Comparison of ENCODE assay signal across 1 cellular context in genomic region chr12:113248842-113249435, GRCh38.
TF ChIP-seq lines count a peak whose summit lies in the region.

No MANE protein-coding gene starts in this region.

TF ChIP-seq in GM23338, 12 proteins besides CTCF, POLR2A, EP300 and RAD21 (continued from another document):
- TF ChIP-seq REST (IDR thresholded peaks at IDR 0.05; ENCODE audit: unreplicated experiment) (no peak), ETS1 (IDR thresholded peaks at IDR 0.05) (no peak), POLR2AphosphoS5 (IDR thresholded peaks at IDR 0.05; ENCODE audit: low read depth) (no peak), EZH2phosphoT487 (IDR thresholded peaks at IDR 0.05; ENCODE audit: unreplicated experiment) (no peak), CREB1 (CRISPR knock-in tag; IDR thresholded peaks at IDR 0.05; ENCODE audit: low read depth) (no peak), STAT1 (IDR thresholded peaks at IDR 0.05; ENCODE audit: unreplicated experiment) (no peak), ZNF114 (CRISPR knock-in tag; IDR thresholded peaks at IDR 0.05) (no peak), JUNB (IDR thresholded peaks at IDR 0.05; ENCODE audit: unreplicated experiment) (no peak), ZNF331 (CRISPR knock-in tag; IDR thresholded peaks at IDR 0.05; ENCODE audit: low read depth) (no peak), EZH2 (IDR thresholded peaks at IDR 0.05; ENCODE audit: low read depth, unreplicated experiment) (no peak), NANOG (IDR thresholded peaks at IDR 0.05; ENCODE audit: borderline replicate concordance) (no peak)
